17 cellular contexts compared by ENCODE assay signal in the genomic region with DNA sequence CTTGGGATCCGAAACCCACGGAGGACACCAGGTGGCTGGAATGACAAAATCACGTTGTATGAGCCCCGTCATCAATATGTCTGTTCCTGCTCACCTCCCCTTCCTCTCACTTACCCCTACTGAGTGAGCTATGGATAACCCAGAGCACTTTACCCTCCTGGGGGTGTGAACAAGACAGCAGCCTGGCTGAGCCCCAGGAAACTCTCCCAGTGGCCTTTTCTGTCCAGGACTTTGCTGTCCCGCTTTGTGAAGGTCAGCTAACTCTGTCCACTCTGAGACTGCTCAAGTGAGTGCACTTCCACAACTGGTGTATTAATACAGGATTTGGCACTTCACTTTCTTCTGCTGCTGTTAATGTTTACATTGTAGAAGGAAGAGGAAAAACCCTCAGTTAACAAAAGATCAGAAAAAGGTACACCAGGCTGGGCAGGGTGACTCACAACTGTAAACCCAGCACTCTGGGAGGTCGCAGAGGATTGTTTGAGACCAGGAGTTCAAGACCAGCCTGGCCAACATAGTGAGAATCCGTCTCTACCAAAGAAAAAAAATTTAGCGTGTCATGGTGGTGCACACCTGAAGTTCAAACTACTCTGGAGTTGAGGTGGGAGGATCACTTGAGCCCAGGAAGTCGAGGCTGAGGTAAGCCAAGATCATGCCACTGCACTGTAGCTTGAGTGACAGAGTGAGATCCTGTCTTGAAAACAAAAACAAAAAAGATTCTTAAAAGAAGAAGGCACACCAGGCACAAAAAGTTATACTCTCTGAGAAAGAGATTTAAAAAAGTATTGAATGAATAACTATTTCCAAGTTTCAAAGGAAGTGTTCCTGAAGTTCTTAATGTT.
DNase-seq lines count a peak whose midpoint lies in the region; ATAC-seq, FAIRE-seq and TF ChIP-seq lines count a peak whose summit lies in the region.
"Had no signal": no experiment of that assay in that cellular context is flagged by ENCODE, and none has a peak within 500 bp of the region (broad histone marks: within the 10 kb centered on the region; RNA-seq: fewer than 3 reads in every experiment).

No MANE protein-coding gene starts in this region.

- no peaks in the 10 kb centered on the region for H3K27me3 ChIP-seq in PC-9 (ENCODE audit: insufficient read depth, low read depth)
- no peaks in the 10 kb centered on the region for H3K27me3 ChIP-seq in endothelial cell of umbilical vein (ENCODE audit: control insufficient read depth in 2 of 2, insufficient read depth in 2 of 2, low read length in 2 of 2)
- H3K27me3 ChIP-seq in gastrocnemius medialis, result no peaks in the 10 kb centered on the region

- dilution Hi-C loops in endothelial cell of umbilical vein (cut with MboI; ENCODE audit: extremely low pct_ligation_motif_present, low sequenced_read_pairs), result no loop called here

- H3K9me2 ChIP-seq in PC-9 (ENCODE audit: insufficient read depth), result no peaks in the 10 kb centered on the region

- TF ChIP-seq CTCF in PC-9 (conservative IDR thresholded peaks at IDR 0.05) (no peak), endothelial cell of umbilical vein (IDR thresholded peaks at IDR 0.05; ENCODE audit: extremely low read depth in 1 of 2, insufficient read depth in 1 of 2, low read depth in 1 of 2, low read length in 2 of 2) (no peak), gastrocnemius medialis (IDR thresholded peaks at IDR 0.05 in 4 of 5, conservative IDR thresholded peaks at IDR 0.05 in 1 of 5) (no peak)

- intact Hi-C loops in PC-9 (cut with micrococcal nuclease; ENCODE audit: unreplicated experiment) (no loop called here), endothelial cell of umbilical vein (cut with micrococcal nuclease) (no loop called here), gastrocnemius medialis (cut with DNase I; ENCODE audit: low total_unique reads) (no loop called here)

- H3K9me3 Mint-ChIP-seq in activated T-cell treated with anti-CD3 and anti-CD28 coated beads, Interleukin-2, amount 50 U/mL, for 24 hours, result no peaks in the 10 kb centered on the region

- H3F3A ChIP-seq in PC-9 (ENCODE audit: insufficient read depth, low read depth), result peaks cover 6% of the 10 kb centered on the region

- BruUV-seq in PC-9 (replicated peaks; lab: Mats Ljungman, UMichigan) (no TSS peak), endothelial cell of umbilical vein (replicated peaks; lab: Mats Ljungman, UMichigan) (no TSS peak)

- H2AFZ ChIP-seq in PC-9, result no peak overlapping the region
- no peak overlapping the region for H2AFZ ChIP-seq in endothelial cell of umbilical vein (ENCODE audit: low read depth, low read length)

- no peak for DNase-seq in activated T-cell treated with anti-CD3 and anti-CD28 coated beads, Interleukin-2, amount 50 U/mL, for 24 hours
- DNase-seq in activated T-cell treated with anti-CD3 and anti-CD28 coated beads for 4 hours, result no peak
- no peak for DNase-seq in PC-9
- peak; percentile 46 for DNase-seq in endothelial cell of umbilical vein (ENCODE audit: low read depth, low spot score)
- no peak for DNase-seq in substantia nigra (lab: John Stamatoyannopoulos, UW)
- no peak for DNase-seq in gastrocnemius medialis
- no peak for DNase-seq in left lobe of liver (ENCODE audit: low spot score)
- DNase-seq in ACHN, result no peak
- DNase-seq: aorta; naive B cell; NCI-H1930; NCI-H524 treated with DMSO at 0.1 percent for 48 hours; psoas muscle; stimulated activated CD4-positive, alpha-beta T cell treated with anti-CD3 and anti-CD28 coated beads, Interleukin-12 subunit alpha, Interleukin-12 subunit beta, amount 100 ng/mL, for 4 hours had no signal

- H3K9me3 ChIP-seq in PC-9 (ENCODE audit: insufficient read depth, low read depth) (0 out of 2 replicates have a peak, but pooled peaks cover 9% of the 10 kb centered on the region), endothelial cell of umbilical vein (replicated peaks; ENCODE audit: control insufficient read depth, insufficient read depth, low read length) (no peaks in the 10 kb centered on the region), gastrocnemius medialis (no peaks in the 10 kb centered on the region)
- H3K9me3 ChIP-seq: psoas muscle had no signal

- peaks cover 10% of the 10 kb centered on the region for H3K4me1 Mint-ChIP-seq in activated T-cell treated with anti-CD3 and anti-CD28 coated beads, Interleukin-2, amount 50 U/mL, for 24 hours (ENCODE audit: low read depth)

- H3K9ac ChIP-seq in endothelial cell of umbilical vein (replicated peaks; ENCODE audit: extremely low read depth, insufficient read depth, low read length), result no peak overlapping the region

- POLR2A ChIA-PET in PC-9 (lab: Charles Lee; ENCODE audit: unreplicated experiment) (no interaction called here), endothelial cell of umbilical vein (lab: Charles Lee) (no interaction called here)

- H3K79me2 ChIP-seq in PC-9 (ENCODE audit: low read depth) (no peaks in the 10 kb centered on the region), endothelial cell of umbilical vein (ENCODE audit: control insufficient read depth, insufficient read depth, low read length) (no peaks in the 10 kb centered on the region)

- in situ Hi-C loops in gastrocnemius medialis (cut with MboI; ENCODE audit: low sequenced_read_pairs in 4 of 4) (no loop called here), ACHN (cut with HindIII; ENCODE audit: low pct_ligation_motif_present, low pct_unique_long_range_greater_than_20kb, low sequenced_read_pairs) (no loop called here)

- CTCF ChIA-PET in PC-9 (lab: Charles Lee) (no interaction called here), endothelial cell of umbilical vein (lab: Charles Lee) (interaction anchor here (0.6 to 1.2 kb wide), 3 partner anchors 13 to 163 kb away, joined by 3 read pairs; no protein-coding TSS in a partner anchor)

- H3K4me3 ChIP-seq in PC-9, result no peak overlapping the region
- no peak overlapping the region for H3K4me3 ChIP-seq in endothelial cell of umbilical vein (replicated peaks in 1 of 3; ENCODE audit: insufficient read depth in 1 of 3, low read depth in 1 of 3, low read length in 3 of 3)
- no peak overlapping the region for H3K4me3 ChIP-seq in gastrocnemius medialis
- H3K4me3 ChIP-seq: coronary artery, psoas muscle had no signal

- H4K20me1 ChIP-seq in PC-9 (ENCODE audit: insufficient read depth) (no peaks in the 10 kb centered on the region), endothelial cell of umbilical vein (replicated peaks; ENCODE audit: control insufficient read depth, extremely low read depth, insufficient read depth, low read length) (no peaks in the 10 kb centered on the region)

- H3K36me3 ChIP-seq in PC-9 (ENCODE audit: low read depth), result no peaks in the 10 kb centered on the region
- no peaks in the 10 kb centered on the region for H3K36me3 ChIP-seq in endothelial cell of umbilical vein (ENCODE audit: control insufficient read depth in 2 of 2, extremely low read depth in 1 of 2, insufficient read depth in 2 of 2, low read length in 2 of 2)
- no peaks in the 10 kb centered on the region for H3K36me3 ChIP-seq in gastrocnemius medialis

- peak overlapping the region; percentile 54 for H3K27ac Mint-ChIP-seq in activated T-cell treated with anti-CD3 and anti-CD28 coated beads, Interleukin-2, amount 50 U/mL, for 24 hours
- H3K27ac Mint-ChIP-seq: WTC11 had no signal

- 0 out of 2 replicates have a peak overlapping the region, but pooled peaks have one; percentile 2 for H3K27ac ChIP-seq in PC-9
- no peak overlapping the region for H3K27ac ChIP-seq in endothelial cell of umbilical vein (ENCODE audit: insufficient read depth, low read depth, low read length)
- H3K27ac ChIP-seq in substantia nigra (ENCODE audit: low read depth, low read length, poor library complexity, severe bottlenecking), result peak overlapping the region; percentile 99
- H3K27ac ChIP-seq in gastrocnemius medialis, result no peak overlapping the region
- H3K27ac ChIP-seq: coronary artery, psoas muscle had no signal

- no peak for FAIRE-seq in endothelial cell of umbilical vein (lab: Jason Lieb, UNC)
- FAIRE-seq: GM18507 had no signal

- no peaks in the 10 kb centered on the region for H3K9me1 ChIP-seq in endothelial cell of umbilical vein (replicated peaks; ENCODE audit: control insufficient read depth, extremely low read depth, insufficient read depth, low read length)

- H3K4me1 ChIP-seq in PC-9 (replicated peaks; ENCODE audit: insufficient read depth) (peaks cover 20% of the 10 kb centered on the region), endothelial cell of umbilical vein (ENCODE audit: control insufficient read depth, extremely low read depth, insufficient read depth, low read length) (no peaks in the 10 kb centered on the region), gastrocnemius medialis (no peaks in the 10 kb centered on the region)
- H3K4me1 ChIP-seq: psoas muscle had no signal

- no peak for ATAC-seq in gastrocnemius medialis
- no peak for ATAC-seq in left lobe of liver
- ATAC-seq: psoas muscle, WTC11 had no signal

- H3K4me3 Mint-ChIP-seq in activated T-cell treated with anti-CD3 and anti-CD28 coated beads, Interleukin-2, amount 50 U/mL, for 24 hours, result no peak overlapping the region
- H3K4me3 Mint-ChIP-seq: naive B cell, WTC11 had no signal

- no peak for TF ChIP-seq POLR2A in endothelial cell of umbilical vein (IDR thresholded peaks at IDR 0.05; ENCODE audit: low read depth, low read length)
- no peak for TF ChIP-seq POLR2A in gastrocnemius medialis (IDR thresholded peaks at IDR 0.05)

- H3K36me3 Mint-ChIP-seq in activated T-cell treated with anti-CD3 and anti-CD28 coated beads, Interleukin-2, amount 50 U/mL, for 24 hours (ENCODE audit: low read depth), result no peaks in the 10 kb centered on the region
- H3K36me3 Mint-ChIP-seq: naive B cell, WTC11 had no signal

- H3K4me2 ChIP-seq in PC-9 (no peak overlapping the region), endothelial cell of umbilical vein (ENCODE audit: insufficient read depth, low read length) (no peak overlapping the region)

- H3K27me3 Mint-ChIP-seq in activated T-cell treated with anti-CD3 and anti-CD28 coated beads, Interleukin-2, amount 50 U/mL, for 24 hours, result no peaks in the 10 kb centered on the region

TF ChIP-seq in endothelial cell of umbilical vein, 7 proteins besides CTCF, POLR2A, EP300 and RAD21:
- TF ChIP-seq FOS (IDR thresholded peaks at IDR 0.05; ENCODE audit: borderline replicate concordance, insufficient read depth, low read length) (peak; percentile 1), GATA2 (IDR thresholded peaks at IDR 0.05; ENCODE audit: insufficient read depth, insufficient read length, low read depth, low read length) (no peak), MYC (IDR thresholded peaks at IDR 0.05; ENCODE audit: low read depth, low read length) (no peak)

Comparison
In these comparisons a context has a peak if more than half of its experiments do, and no peak if none do; other contexts are left out.
1. H3K27ac ChIP-seq: peak in PC-9 (single experiment) and substantia nigra (single experiment); none in endothelial cell of umbilical vein (single experiment) and gastrocnemius medialis (0 of 4).